In genomic region chr17:56710986-56711385, GRCh38 we compare ENCODE assay signal across 19 cellular contexts.
"Had no signal": no experiment of that assay in that cellular context is flagged by ENCODE, and none has a peak within 500 bp of the region (broad histone marks: within the 10 kb centered on the region; RNA-seq: fewer than 3 reads in every experiment).

No MANE protein-coding gene starts in this region.

- H2AFZ ChIP-seq: parathyroid adenoma had no signal

- DNase-seq: activated CD4-positive, alpha-beta memory T cell treated with anti-CD3 and anti-CD28 coated beads for 36 hours; activated CD4-positive, alpha-beta T cell treated with anti-CD3 and anti-CD28 coated beads for 4 hours; activated gamma-delta T cell treated with Interleukin-2 at 50 U/mL for 16 hours; activated T-cell treated with anti-CD3 and anti-CD28 coated beads for 4 hours; cerebellar nuclear complex; cortex of kidney; erythroblast; head of caudate nucleus; kidney; retina; stimulated activated CD4-positive, alpha-beta T cell treated with anti-CD3 and anti-CD28 coated beads, Interleukin-12 subunit alpha, Interleukin-12 subunit beta, amount 100 ng/mL, for 4 hours; stimulated activated CD4-positive, alpha-beta T cell treated with anti-CD3 and anti-CD28 coated beads, Interleukin-1b, Interleukin-23, amount 100 ng/mL, for 48 hours; stimulated activated CD8-positive, alpha-beta memory T cell treated with anti-CD3 and anti-CD28 coated beads, Interleukin-4, amount 100 ng/mL, for 48 hours; stimulated activated naive CD4-positive, alpha-beta T cell; thyroid gland; uterus had no signal

- H3K27me3 ChIP-seq: thyroid gland, uterus had no signal

- H3K36me3 ChIP-seq: thyroid gland, uterus had no signal

- H3K4me3 ChIP-seq: thyroid gland, uterus had no signal

- H3K9ac ChIP-seq: parathyroid adenoma had no signal

- H3K9me3 ChIP-seq: thyroid gland, uterus had no signal

- H3K27ac ChIP-seq: parathyroid adenoma, thyroid gland, uterus had no signal

- H3K4me1 ChIP-seq: parathyroid adenoma, thyroid gland, uterus had no signal

- ATAC-seq: natural killer cell treated with Interleukin-12 subunit alpha and Interleukin-12 subunit beta and Interleukin-15 and Interleukin-18, amount 100 ng/mL, for 72 hours; WTC11 had no signal
